In genomic region chr1:43349594-43350306, GRCh38 we compare ENCODE assay signal across 1 cellular context.
A peak's percentile ranks its signal among the peaks of the same experiment; 100 is the strongest.
TF ChIP-seq lines count a peak whose summit lies in the region.

No MANE protein-coding gene starts in this region.

TF ChIP-seq in K562, 482 proteins besides CTCF, POLR2A, EP300 and RAD21:
- TF ChIP-seq, protein P1, sequence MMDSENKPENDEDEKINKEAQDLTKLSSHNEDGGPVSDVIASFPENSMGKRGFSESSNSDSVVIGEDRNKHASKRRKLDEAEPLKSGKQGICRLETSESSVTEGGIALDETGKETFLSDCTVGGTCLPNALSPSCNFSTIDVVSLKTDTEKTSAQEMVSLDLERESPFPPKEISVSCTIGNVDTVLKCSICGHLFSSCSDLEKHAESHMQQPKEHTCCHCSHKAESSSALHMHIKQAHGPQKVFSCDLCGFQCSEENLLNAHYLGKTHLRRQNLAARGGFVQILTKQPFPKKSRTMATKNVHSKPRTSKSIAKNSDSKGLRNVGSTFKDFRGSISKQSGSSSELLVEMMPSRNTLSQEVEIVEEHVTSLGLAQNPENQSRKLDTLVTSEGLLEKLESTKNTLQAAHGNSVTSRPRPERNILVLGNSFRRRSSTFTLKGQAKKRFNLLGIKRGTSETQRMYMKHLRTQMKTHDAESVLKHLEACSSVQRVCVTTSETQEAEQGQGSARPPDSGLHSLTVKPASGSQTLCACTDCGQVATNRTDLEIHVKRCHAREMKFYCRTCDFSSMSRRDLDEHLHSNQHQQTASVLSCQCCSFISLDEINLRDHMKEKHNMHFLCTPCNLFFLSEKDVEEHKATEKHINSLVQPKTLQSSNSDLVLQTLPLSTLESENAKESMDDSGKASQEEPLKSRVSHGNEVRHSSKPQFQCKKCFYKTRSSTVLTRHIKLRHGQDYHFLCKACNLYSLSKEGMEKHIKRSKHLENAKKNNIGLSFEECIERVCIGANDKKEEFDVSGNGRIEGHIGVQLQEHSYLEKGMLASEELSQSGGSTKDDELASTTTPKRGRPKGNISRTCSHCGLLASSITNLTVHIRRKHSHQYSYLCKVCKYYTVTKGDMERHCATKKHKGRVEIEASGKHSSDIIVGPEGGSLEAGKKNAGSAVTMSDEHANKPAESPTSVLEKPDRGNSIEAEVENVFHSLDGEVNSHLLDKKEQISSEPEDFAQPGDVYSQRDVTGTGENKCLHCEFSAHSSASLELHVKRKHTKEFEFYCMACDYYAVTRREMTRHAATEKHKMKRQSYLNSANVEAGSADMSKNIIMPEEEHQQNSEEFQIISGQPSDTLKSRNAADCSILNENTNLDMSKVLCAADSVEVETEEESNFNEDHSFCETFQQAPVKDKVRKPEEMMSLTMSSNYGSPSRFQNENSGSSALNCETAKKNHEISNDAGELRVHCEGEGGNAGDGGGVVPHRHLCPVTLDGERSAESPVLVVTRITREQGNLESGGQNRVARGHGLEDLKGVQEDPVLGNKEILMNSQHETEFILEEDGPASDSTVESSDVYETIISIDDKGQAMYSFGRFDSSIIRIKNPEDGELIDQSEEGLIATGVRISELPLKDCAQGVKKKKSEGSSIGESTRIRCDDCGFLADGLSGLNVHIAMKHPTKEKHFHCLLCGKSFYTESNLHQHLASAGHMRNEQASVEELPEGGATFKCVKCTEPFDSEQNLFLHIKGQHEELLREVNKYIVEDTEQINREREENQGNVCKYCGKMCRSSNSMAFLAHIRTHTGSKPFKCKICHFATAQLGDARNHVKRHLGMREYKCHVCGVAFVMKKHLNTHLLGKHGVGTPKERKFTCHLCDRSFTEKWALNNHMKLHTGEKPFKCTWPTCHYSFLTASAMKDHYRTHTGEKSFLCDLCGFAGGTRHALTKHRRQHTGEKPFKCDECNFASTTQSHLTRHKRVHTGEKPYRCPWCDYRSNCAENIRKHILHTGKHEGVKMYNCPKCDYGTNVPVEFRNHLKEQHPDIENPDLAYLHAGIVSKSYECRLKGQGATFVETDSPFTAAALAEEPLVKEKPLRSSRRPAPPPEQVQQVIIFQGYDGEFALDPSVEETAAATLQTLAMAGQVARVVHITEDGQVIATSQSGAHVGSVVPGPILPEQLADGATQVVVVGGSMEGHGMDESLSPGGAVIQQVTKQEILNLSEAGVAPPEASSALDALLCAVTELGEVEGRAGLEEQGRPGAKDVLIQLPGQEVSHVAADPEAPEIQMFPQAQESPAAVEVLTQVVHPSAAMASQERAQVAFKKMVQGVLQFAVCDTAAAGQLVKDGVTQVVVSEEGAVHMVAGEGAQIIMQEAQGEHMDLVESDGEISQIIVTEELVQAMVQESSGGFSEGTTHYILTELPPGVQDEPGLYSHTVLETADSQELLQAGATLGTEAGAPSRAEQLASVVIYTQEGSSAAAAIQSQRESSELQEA (IDR thresholded peaks at IDR 0.05; ENCODE audit: low read depth): peak; percentile 54; the same call in 1 of the 2 replicates
- TF ChIP-seq PYGO2 (tag; IDR thresholded peaks at IDR 0.05): no peak
